1 cellular context compared by ENCODE assay signal in the genomic region with DNA sequence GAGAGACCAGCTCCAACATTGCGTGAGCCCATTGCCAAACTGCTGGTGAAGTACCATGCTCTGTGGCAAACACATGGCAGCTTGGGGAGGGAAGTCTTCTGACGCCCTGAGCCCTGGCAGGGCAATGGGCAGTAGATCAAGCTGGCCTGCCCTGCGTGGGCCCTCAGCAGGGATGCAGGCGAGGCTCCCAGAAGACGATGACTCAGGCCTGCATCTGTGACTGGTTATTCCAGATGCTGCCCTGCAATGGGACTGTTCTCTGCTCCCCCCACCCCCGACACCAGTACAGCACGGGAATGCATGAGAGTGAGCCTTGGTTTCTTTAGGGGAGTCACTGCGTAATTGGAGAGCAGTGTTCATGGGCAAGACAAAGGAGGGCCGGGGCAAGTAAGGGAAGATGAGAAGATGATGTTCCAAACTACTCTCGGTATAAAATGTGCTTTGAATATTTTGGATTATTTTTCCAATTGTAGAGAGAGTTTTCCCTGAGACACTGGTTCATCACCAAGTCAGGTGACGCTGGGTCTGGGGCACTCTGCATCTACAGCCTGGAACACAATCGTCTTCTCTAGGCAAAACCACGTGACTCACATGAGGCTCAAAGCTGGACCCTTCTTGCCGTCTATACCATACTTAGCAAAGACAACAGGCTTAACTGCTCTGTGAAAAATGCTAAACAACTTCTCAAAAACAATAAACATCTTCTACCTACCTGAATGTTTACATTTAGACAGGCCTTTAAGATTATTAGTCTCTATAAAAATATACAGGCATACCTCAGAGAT.
TF ChIP-seq lines count a peak whose summit lies in the region.

No MANE protein-coding gene starts in this region.

TF ChIP-seq in WTC11, 78 proteins besides CTCF, POLR2A, EP300 and RAD21 (continued from another document):
- TF ChIP-seq, protein P1, sequence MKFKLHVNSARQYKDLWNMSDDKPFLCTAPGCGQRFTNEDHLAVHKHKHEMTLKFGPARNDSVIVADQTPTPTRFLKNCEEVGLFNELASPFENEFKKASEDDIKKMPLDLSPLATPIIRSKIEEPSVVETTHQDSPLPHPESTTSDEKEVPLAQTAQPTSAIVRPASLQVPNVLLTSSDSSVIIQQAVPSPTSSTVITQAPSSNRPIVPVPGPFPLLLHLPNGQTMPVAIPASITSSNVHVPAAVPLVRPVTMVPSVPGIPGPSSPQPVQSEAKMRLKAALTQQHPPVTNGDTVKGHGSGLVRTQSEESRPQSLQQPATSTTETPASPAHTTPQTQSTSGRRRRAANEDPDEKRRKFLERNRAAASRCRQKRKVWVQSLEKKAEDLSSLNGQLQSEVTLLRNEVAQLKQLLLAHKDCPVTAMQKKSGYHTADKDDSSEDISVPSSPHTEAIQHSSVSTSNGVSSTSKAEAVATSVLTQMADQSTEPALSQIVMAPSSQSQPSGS (CRISPR knock-in tag; IDR thresholded peaks at IDR 0.05; ENCODE audit: borderline replicate concordance, low read depth): no peak
- TF ChIP-seq, protein P2, sequence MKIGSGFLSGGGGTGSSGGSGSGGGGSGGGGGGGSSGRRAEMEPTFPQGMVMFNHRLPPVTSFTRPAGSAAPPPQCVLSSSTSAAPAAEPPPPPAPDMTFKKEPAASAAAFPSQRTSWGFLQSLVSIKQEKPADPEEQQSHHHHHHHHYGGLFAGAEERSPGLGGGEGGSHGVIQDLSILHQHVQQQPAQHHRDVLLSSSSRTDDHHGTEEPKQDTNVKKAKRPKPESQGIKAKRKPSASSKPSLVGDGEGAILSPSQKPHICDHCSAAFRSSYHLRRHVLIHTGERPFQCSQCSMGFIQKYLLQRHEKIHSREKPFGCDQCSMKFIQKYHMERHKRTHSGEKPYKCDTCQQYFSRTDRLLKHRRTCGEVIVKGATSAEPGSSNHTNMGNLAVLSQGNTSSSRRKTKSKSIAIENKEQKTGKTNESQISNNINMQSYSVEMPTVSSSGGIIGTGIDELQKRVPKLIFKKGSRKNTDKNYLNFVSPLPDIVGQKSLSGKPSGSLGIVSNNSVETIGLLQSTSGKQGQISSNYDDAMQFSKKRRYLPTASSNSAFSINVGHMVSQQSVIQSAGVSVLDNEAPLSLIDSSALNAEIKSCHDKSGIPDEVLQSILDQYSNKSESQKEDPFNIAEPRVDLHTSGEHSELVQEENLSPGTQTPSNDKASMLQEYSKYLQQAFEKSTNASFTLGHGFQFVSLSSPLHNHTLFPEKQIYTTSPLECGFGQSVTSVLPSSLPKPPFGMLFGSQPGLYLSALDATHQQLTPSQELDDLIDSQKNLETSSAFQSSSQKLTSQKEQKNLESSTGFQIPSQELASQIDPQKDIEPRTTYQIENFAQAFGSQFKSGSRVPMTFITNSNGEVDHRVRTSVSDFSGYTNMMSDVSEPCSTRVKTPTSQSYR (CRISPR knock-in tag; IDR thresholded peaks at IDR 0.05): no peak
- no peak for TF ChIP-seq FOXP1 (CRISPR knock-in tag; IDR thresholded peaks at IDR 0.05; ENCODE audit: borderline replicate concordance)
